Comparison of ENCODE assay signal across 28 cellular contexts in genomic region chr1:8676072-8676471, GRCh38.
DNase-seq lines count a peak whose midpoint lies in the region; TF ChIP-seq lines count a peak whose summit lies in the region.
"Had no signal": no experiment of that assay in that cellular context is flagged by ENCODE, and none has a peak within 500 bp of the region (broad histone marks: within the 10 kb centered on the region; RNA-seq: fewer than 3 reads in every experiment).

No MANE protein-coding gene starts in this region.

- H3K27me3 Mint-ChIP-seq in activated naive CD8-positive, alpha-beta T cell = no peaks in the 10 kb centered on the region
- H3K27me3 Mint-ChIP-seq in activated naive CD8-positive, alpha-beta T cell treated with anti-CD3 and anti-CD28 coated beads for 36 hours = no peaks in the 10 kb centered on the region
- H3K27me3 Mint-ChIP-seq: CD4-positive, alpha-beta memory T cell had no signal

- H3K27ac Mint-ChIP-seq in activated naive CD8-positive, alpha-beta T cell = peak overlapping the region; percentile 24
- no peak overlapping the region for H3K27ac Mint-ChIP-seq in activated naive CD8-positive, alpha-beta T cell treated with anti-CD3 and anti-CD28 coated beads for 36 hours
- H3K27ac Mint-ChIP-seq: CD4-positive, alpha-beta memory T cell; HFFc6 had no signal

- H3K4me1 Mint-ChIP-seq in activated naive CD8-positive, alpha-beta T cell (ENCODE audit: low read depth) = peaks cover 21% of the 10 kb centered on the region
- H3K4me1 Mint-ChIP-seq in activated naive CD8-positive, alpha-beta T cell treated with anti-CD3 and anti-CD28 coated beads for 36 hours = peaks cover 19% of the 10 kb centered on the region

- DNase-seq in activated naive CD8-positive, alpha-beta T cell treated with anti-CD3 and anti-CD28 coated beads for 36 hours = no peak
- no peak for DNase-seq in WERI-Rb-1
- peak; percentile 31 for DNase-seq in fibroblast of peridontal ligament (ENCODE audit: extremely low read depth)
- no peak for DNase-seq in ecto neural progenitor cell (ENCODE audit: low spot score)
- DNase-seq in OCI-M2 (lab: John Stamatoyannopoulos, UW; ENCODE audit: unreplicated experiment) = no peak
- DNase-seq in GM10248 (ENCODE audit: extremely low spot score) = no peak
- DNase-seq: AML-193; C1 segment of cervical spinal cord; CD4-positive, alpha-beta memory T cell; COR-L47; EL; GDM1; GM23248; H7; HFFc6; Kasumi-1; MV-4-11; NCI-H1105 treated with DMSO at 0.1 percent for 48 hours; NCI-H146; NCI-H1930; NCI-H2107; NCI-H748 treated with DMSO at 0.1 percent for 48 hours; NK-92 treated with Interleukin-12 subunit alpha and Interleukin-12 subunit beta, amount 100 ng/mL, for 24 hours; PC-9; SJCRH30 had no signal

- H3K9me3 ChIP-seq in WERI-Rb-1 (ENCODE audit: severe bottlenecking) = no peaks in the 10 kb centered on the region
- H3K9me3 ChIP-seq: A549, SJCRH30 had no signal

- H3K4me3 ChIP-seq in WERI-Rb-1 (ENCODE audit: low read depth, low read length) = no peak overlapping the region
- H3K4me3 ChIP-seq: A549, GM23248, K562, PC-9, SJCRH30 had no signal

- no peaks in the 10 kb centered on the region for H3K27me3 ChIP-seq in WERI-Rb-1 (ENCODE audit: insufficient read depth, low read depth, severe bottlenecking)
- H3K27me3 ChIP-seq: SJCRH30 had no signal

- H3K36me3 Mint-ChIP-seq in activated naive CD8-positive, alpha-beta T cell = peaks cover 4% of the 10 kb centered on the region
- H3K36me3 Mint-ChIP-seq in activated naive CD8-positive, alpha-beta T cell treated with anti-CD3 and anti-CD28 coated beads for 36 hours = no peaks in the 10 kb centered on the region
- H3K36me3 Mint-ChIP-seq: CD4-positive, alpha-beta memory T cell had no signal

- CTCF ChIA-PET in GM10248 (lab: Yijun Ruan, JAX) = interaction anchor here (0.7 kb wide), 1 partner anchor 173 kb away, joined by 3 read pairs; no protein-coding TSS in a partner anchor

- POLR2A ChIA-PET in GM10248 (lab: Yijun Ruan, JAX) = no interaction called here

- H3K36me3 ChIP-seq in WERI-Rb-1 = no peaks in the 10 kb centered on the region; the same call in 1 of the 2 replicates
- H3K36me3 ChIP-seq: SJCRH30 had no signal

- no peak overlapping the region for H3K4me3 Mint-ChIP-seq in activated naive CD8-positive, alpha-beta T cell
- H3K4me3 Mint-ChIP-seq in activated naive CD8-positive, alpha-beta T cell treated with anti-CD3 and anti-CD28 coated beads for 36 hours = no peak overlapping the region
- H3K4me3 Mint-ChIP-seq: CD4-positive, alpha-beta memory T cell; HFFc6 had no signal

- peak overlapping the region; percentile 43; the same call in 1 of the 2 replicates for H3K27ac ChIP-seq in WERI-Rb-1
- H3K27ac ChIP-seq: A549, GM23248, PC-9, SJCRH30 had no signal

- no peak for TF ChIP-seq CTCF in WERI-Rb-1 (IDR thresholded peaks at IDR 0.05; ENCODE audit: low read depth, low read length)
- TF ChIP-seq CTCF in GM10248 (IDR thresholded peaks at IDR 0.05; ENCODE audit: control extremely low read depth, extremely low read depth, low read depth, missing control alignments) = no peak

- no peaks in the 10 kb centered on the region for H3K9me3 Mint-ChIP-seq in activated naive CD8-positive, alpha-beta T cell (ENCODE audit: low read depth)
- H3K9me3 Mint-ChIP-seq in activated naive CD8-positive, alpha-beta T cell treated with anti-CD3 and anti-CD28 coated beads for 36 hours = no peaks in the 10 kb centered on the region
- H3K9me3 Mint-ChIP-seq: CD4-positive, alpha-beta memory T cell; HFFc6 had no signal
